38 cellular contexts compared by ENCODE assay signal in genomic region chr11:120690406-120690805, GRCh38.
"Had no signal": no experiment of that assay in that cellular context is flagged by ENCODE, and none has a peak within 500 bp of the region (broad histone marks: within the 10 kb centered on the region; RNA-seq: fewer than 3 reads in every experiment).

No MANE protein-coding gene starts in this region.

- H3K4me3 ChIP-seq: adrenal gland, ascending aorta, body of pancreas, breast epithelium, cardiac muscle cell had no signal

- H3K36me3 ChIP-seq: adrenal gland, ascending aorta, brain microvascular endothelial cell, breast epithelium, cardiac muscle cell had no signal

- H3K4me1 Mint-ChIP-seq: activated naive CD4-positive, alpha-beta T cell treated with anti-CD3 and anti-CD28 coated beads, Interleukin-2, amount 10 ng/mL, durations not matched to agents 7 days and 5 days; activated naive CD4-positive, alpha-beta T cell treated with anti-CD3 and anti-CD28 coated beads, Interleukin-2, amount 50 U/mL, for 24 hours; activated naive CD8-positive, alpha-beta T cell treated with anti-CD3 and anti-CD28 coated beads for 36 hours; activated naive CD8-positive, alpha-beta T cell treated with anti-CD3 and anti-CD28 coated beads, Interleukin-2, amount 10 ng/mL, durations not matched to agents 7 days and 5 days; activated naive CD8-positive, alpha-beta T cell treated with anti-CD3 and anti-CD28 coated beads, Interleukin-2, amount 50 U/mL, for 24 hours; activated T-helper 17 cell treated with anti-CD3 and anti-CD28 coated beads, Interleukin-2, amount 50 U/mL, for 72 hours had no signal

- H3K27me3 ChIP-seq: adrenal gland, ascending aorta, body of pancreas, breast epithelium had no signal

- DNase-seq: activated effector memory CD4-positive, alpha-beta T cell treated with anti-CD3 and anti-CD28 coated beads, Interleukin-2, amount 50 U/mL, for 16 hours; activated effector memory CD4-positive, alpha-beta T cell treated with Interleukin-2 at 50 U/mL for 16 hours; activated gamma-delta T cell; activated gamma-delta T cell treated with Interleukin-2 at 50 U/mL for 16 hours; activated naive CD4-positive, alpha-beta T cell; activated naive CD4-positive, alpha-beta T cell treated with anti-CD3 and anti-CD28 coated beads for 36 hours; activated naive CD4-positive, alpha-beta T cell treated with anti-CD3 and anti-CD28 coated beads, Interleukin-2, amount 10 ng/mL, durations not matched to agents 7 days and 5 days; activated naive CD4-positive, alpha-beta T cell treated with anti-CD3 and anti-CD28 coated beads, Interleukin-2, amount 50 U/mL, for 16 hours; activated naive CD4-positive, alpha-beta T cell treated with Interleukin-2 at 50 U/mL for 16 hours; activated naive CD8-positive, alpha-beta T cell treated with anti-CD3 and anti-CD28 coated beads for 36 hours; activated naive CD8-positive, alpha-beta T cell treated with anti-CD3 and anti-CD28 coated beads, Interleukin-2, amount 10 ng/mL, durations not matched to agents 7 days and 5 days; activated naive CD8-positive, alpha-beta T cell treated with anti-CD3 and anti-CD28 coated beads, Interleukin-2, amount 50 U/mL, for 24 hours; activated T-cell treated with anti-CD3 and anti-CD28 coated beads for 4 hours; activated T-cell treated with anti-CD3 and anti-CD28 coated beads, Interleukin-2, amount 50 U/mL, for 1 hour; activated T-cell treated with anti-CD3 and anti-CD28 coated beads, Interleukin-2, amount 50 U/mL, for 24 hours; activated T-cell treated with anti-CD3 and anti-CD28 coated beads, Interleukin-2, amount 50 U/mL, for 4 hours; activated T-cell treated with anti-CD3 and anti-CD28 coated beads, Interleukin-2, amount 50 U/mL, for 48 hours; activated T-cell treated with anti-CD3 and anti-CD28 coated beads, Interleukin-2, amount 50 U/mL, for 72 hours; adrenal gland; amniotic stem cell; amygdala; aorta; body of pancreas; brain microvascular endothelial cell; caudate nucleus; central memory CD4-positive, alpha-beta T cell; cerebellar nuclear complex had no signal

- H3K4me1 ChIP-seq: adrenal gland, ascending aorta, body of pancreas, breast epithelium had no signal

- H3K9me3 ChIP-seq: adrenal gland, ascending aorta, body of pancreas, breast epithelium had no signal

- H3K9me3 Mint-ChIP-seq: activated naive CD4-positive, alpha-beta T cell treated with anti-CD3 and anti-CD28 coated beads for 36 hours; activated naive CD4-positive, alpha-beta T cell treated with anti-CD3 and anti-CD28 coated beads, Interleukin-2, amount 10 ng/mL, durations not matched to agents 7 days and 5 days; activated naive CD4-positive, alpha-beta T cell treated with anti-CD3 and anti-CD28 coated beads, Interleukin-2, amount 50 U/mL, for 24 hours; activated naive CD4-positive, alpha-beta T cell treated with anti-CD3 and anti-CD28 coated beads, Interleukin-2, amount 50 U/mL, for 72 hours; activated naive CD8-positive, alpha-beta T cell treated with anti-CD3 and anti-CD28 coated beads for 36 hours; activated naive CD8-positive, alpha-beta T cell treated with anti-CD3 and anti-CD28 coated beads, Interleukin-2, amount 10 ng/mL, durations not matched to agents 7 days and 5 days; activated naive CD8-positive, alpha-beta T cell treated with anti-CD3 and anti-CD28 coated beads, Interleukin-2, amount 50 U/mL, for 24 hours; activated T-cell treated with anti-CD3 and anti-CD28 coated beads, Interleukin-2, amount 50 U/mL, for 24 hours; activated T-cell treated with anti-CD3 and anti-CD28 coated beads, Interleukin-2, amount 50 U/mL, for 4 hours; activated T-cell treated with anti-CD3 and anti-CD28 coated beads, Interleukin-2, amount 50 U/mL, for 72 hours; activated T-helper 1 cell treated with anti-CD3 and anti-CD28 coated beads, Interleukin-12 subunit alpha, Interleukin-12 subunit beta, Interleukin-2, Interleukin-4 antibody, amounts not matched to agents 30 ng/mL and 10 ng/mL and 1 ng/mL, durations not matched to agents 14 hours and 24 hours and 36 hours; activated T-helper 17 cell treated with anti-CD3 and anti-CD28 coated beads, Interleukin-2, amount 50 U/mL, for 72 hours; activated T-helper 2 cell treated with anti-CD3 and anti-CD28 coated beads, Interferon-gamma antibody, Interleukin-2, Interleukin-4, amounts not matched to agents 10 μg/mL and 5 μg/mL and 100 μg/mL, durations not matched to agents 14 hours and 24 hours and 36 hours; brain; central memory CD8-positive, alpha-beta T cell had no signal

- H3K27ac Mint-ChIP-seq: activated naive CD4-positive, alpha-beta T cell treated with anti-CD3 and anti-CD28 coated beads for 36 hours; activated naive CD4-positive, alpha-beta T cell treated with anti-CD3 and anti-CD28 coated beads, Interleukin-2, amount 10 ng/mL, durations not matched to agents 7 days and 5 days; activated naive CD4-positive, alpha-beta T cell treated with anti-CD3 and anti-CD28 coated beads, Interleukin-2, amount 50 U/mL, for 24 hours; activated naive CD4-positive, alpha-beta T cell treated with anti-CD3 and anti-CD28 coated beads, Interleukin-2, amount 50 U/mL, for 72 hours; activated naive CD8-positive, alpha-beta T cell; activated naive CD8-positive, alpha-beta T cell treated with anti-CD3 and anti-CD28 coated beads for 36 hours; activated naive CD8-positive, alpha-beta T cell treated with anti-CD3 and anti-CD28 coated beads, Interleukin-2, amount 10 ng/mL, durations not matched to agents 7 days and 5 days; activated naive CD8-positive, alpha-beta T cell treated with anti-CD3 and anti-CD28 coated beads, Interleukin-2, amount 50 U/mL, for 24 hours; activated T-cell treated with anti-CD3 and anti-CD28 coated beads, Interleukin-2, amount 50 U/mL, for 24 hours; activated T-cell treated with anti-CD3 and anti-CD28 coated beads, Interleukin-2, amount 50 U/mL, for 72 hours; activated T-helper 1 cell treated with anti-CD3 and anti-CD28 coated beads, Interleukin-12 subunit alpha, Interleukin-12 subunit beta, Interleukin-2, Interleukin-4 antibody, amounts not matched to agents 30 ng/mL and 10 ng/mL and 1 ng/mL, durations not matched to agents 14 hours and 24 hours and 36 hours; activated T-helper 17 cell treated with anti-CD3 and anti-CD28 coated beads, Interleukin-2, amount 50 U/mL, for 72 hours; activated T-helper 2 cell treated with anti-CD3 and anti-CD28 coated beads, Interferon-gamma antibody, Interleukin-2, Interleukin-4, amounts not matched to agents 10 μg/mL and 5 μg/mL and 100 μg/mL, durations not matched to agents 14 hours and 24 hours and 36 hours had no signal

- H3K27ac ChIP-seq: adrenal gland, ascending aorta, body of pancreas, brain microvascular endothelial cell, breast epithelium, cardiac muscle cell had no signal

- H3K4me3 Mint-ChIP-seq: activated naive CD4-positive, alpha-beta T cell treated with anti-CD3 and anti-CD28 coated beads for 36 hours; activated naive CD4-positive, alpha-beta T cell treated with anti-CD3 and anti-CD28 coated beads, Interleukin-2, amount 10 ng/mL, durations not matched to agents 7 days and 5 days; activated naive CD4-positive, alpha-beta T cell treated with anti-CD3 and anti-CD28 coated beads, Interleukin-2, amount 50 U/mL, for 24 hours; activated naive CD8-positive, alpha-beta T cell; activated naive CD8-positive, alpha-beta T cell treated with anti-CD3 and anti-CD28 coated beads for 36 hours; activated naive CD8-positive, alpha-beta T cell treated with anti-CD3 and anti-CD28 coated beads, Interleukin-2, amount 10 ng/mL, durations not matched to agents 7 days and 5 days; activated naive CD8-positive, alpha-beta T cell treated with anti-CD3 and anti-CD28 coated beads, Interleukin-2, amount 50 U/mL, for 24 hours; activated T-cell treated with anti-CD3 and anti-CD28 coated beads, Interleukin-2, amount 50 U/mL, for 24 hours; activated T-cell treated with anti-CD3 and anti-CD28 coated beads, Interleukin-2, amount 50 U/mL, for 4 hours; activated T-cell treated with anti-CD3 and anti-CD28 coated beads, Interleukin-2, amount 50 U/mL, for 72 hours; activated T-helper 1 cell treated with anti-CD3 and anti-CD28 coated beads, Interleukin-12 subunit alpha, Interleukin-12 subunit beta, Interleukin-2, Interleukin-4 antibody, amounts not matched to agents 30 ng/mL and 10 ng/mL and 1 ng/mL, durations not matched to agents 14 hours and 24 hours and 36 hours; activated T-helper 17 cell treated with anti-CD3 and anti-CD28 coated beads, Interleukin-2, amount 50 U/mL, for 72 hours; brain; central memory CD8-positive, alpha-beta T cell had no signal

- ATAC-seq: activated naive CD4-positive, alpha-beta T cell treated with anti-CD3 and anti-CD28 coated beads, Interleukin-2, amount 50 U/mL, for 72 hours; activated naive CD8-positive, alpha-beta T cell treated with anti-CD3 and anti-CD28 coated beads, Interleukin-2, amount 50 U/mL, for 24 hours; activated T-cell treated with anti-CD3 and anti-CD28 coated beads, Interleukin-2, amount 50 U/mL, for 4 hours; activated T-cell treated with anti-CD3 and anti-CD28 coated beads, Interleukin-2, amount 50 U/mL, for 72 hours; activated T-helper 17 cell treated with anti-CD3 and anti-CD28 coated beads, Interleukin-2, amount 50 U/mL, for 72 hours; body of pancreas had no signal

- H3K36me3 Mint-ChIP-seq: activated naive CD4-positive, alpha-beta T cell treated with anti-CD3 and anti-CD28 coated beads, Interleukin-2, amount 10 ng/mL, durations not matched to agents 7 days and 5 days; activated naive CD4-positive, alpha-beta T cell treated with anti-CD3 and anti-CD28 coated beads, Interleukin-2, amount 50 U/mL, for 24 hours; activated naive CD4-positive, alpha-beta T cell treated with anti-CD3 and anti-CD28 coated beads, Interleukin-2, amount 50 U/mL, for 72 hours; activated naive CD8-positive, alpha-beta T cell; activated naive CD8-positive, alpha-beta T cell treated with anti-CD3 and anti-CD28 coated beads for 36 hours; activated naive CD8-positive, alpha-beta T cell treated with anti-CD3 and anti-CD28 coated beads, Interleukin-2, amount 10 ng/mL, durations not matched to agents 7 days and 5 days; brain had no signal
